ENCODE assay signal across 2 cellular contexts in the genomic region with DNA sequence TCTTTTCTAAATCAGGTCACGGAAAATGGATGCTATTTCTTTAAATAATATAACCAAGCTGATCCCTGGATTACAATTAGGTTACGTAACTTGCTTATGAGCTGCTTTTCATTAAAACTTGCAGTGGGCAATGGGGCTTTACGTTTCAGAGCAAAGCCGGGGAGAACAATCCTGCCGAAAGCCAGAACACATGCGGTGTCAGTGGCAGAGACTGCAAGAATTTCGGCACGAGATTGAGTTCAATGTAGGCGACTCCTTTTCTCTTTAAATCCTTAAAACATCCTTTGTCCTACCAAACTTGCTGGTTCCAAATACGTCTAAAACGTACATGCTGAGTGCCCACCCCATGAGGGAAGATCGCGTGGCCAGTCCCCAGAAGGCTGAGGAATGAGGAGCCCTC.
TF ChIP-seq lines count a peak whose summit lies in the region.

No MANE protein-coding gene starts in this region.

TF ChIP-seq in GM23338, 12 proteins besides CTCF, POLR2A, EP300 and RAD21:
- no peak for TF ChIP-seq STAT1 (IDR thresholded peaks at IDR 0.05; ENCODE audit: unreplicated experiment)
- no peak for TF ChIP-seq ZNF114 (CRISPR knock-in tag; IDR thresholded peaks at IDR 0.05)
- no peak for TF ChIP-seq JUNB (IDR thresholded peaks at IDR 0.05; ENCODE audit: unreplicated experiment)
- TF ChIP-seq EZH2 (IDR thresholded peaks at IDR 0.05; ENCODE audit: low read depth, unreplicated experiment): no peak
- TF ChIP-seq ETS1 (IDR thresholded peaks at IDR 0.05): no peak

TF ChIP-seq in K562, 482 proteins besides CTCF, POLR2A, EP300 and RAD21:
- TF ChIP-seq, protein P1, sequence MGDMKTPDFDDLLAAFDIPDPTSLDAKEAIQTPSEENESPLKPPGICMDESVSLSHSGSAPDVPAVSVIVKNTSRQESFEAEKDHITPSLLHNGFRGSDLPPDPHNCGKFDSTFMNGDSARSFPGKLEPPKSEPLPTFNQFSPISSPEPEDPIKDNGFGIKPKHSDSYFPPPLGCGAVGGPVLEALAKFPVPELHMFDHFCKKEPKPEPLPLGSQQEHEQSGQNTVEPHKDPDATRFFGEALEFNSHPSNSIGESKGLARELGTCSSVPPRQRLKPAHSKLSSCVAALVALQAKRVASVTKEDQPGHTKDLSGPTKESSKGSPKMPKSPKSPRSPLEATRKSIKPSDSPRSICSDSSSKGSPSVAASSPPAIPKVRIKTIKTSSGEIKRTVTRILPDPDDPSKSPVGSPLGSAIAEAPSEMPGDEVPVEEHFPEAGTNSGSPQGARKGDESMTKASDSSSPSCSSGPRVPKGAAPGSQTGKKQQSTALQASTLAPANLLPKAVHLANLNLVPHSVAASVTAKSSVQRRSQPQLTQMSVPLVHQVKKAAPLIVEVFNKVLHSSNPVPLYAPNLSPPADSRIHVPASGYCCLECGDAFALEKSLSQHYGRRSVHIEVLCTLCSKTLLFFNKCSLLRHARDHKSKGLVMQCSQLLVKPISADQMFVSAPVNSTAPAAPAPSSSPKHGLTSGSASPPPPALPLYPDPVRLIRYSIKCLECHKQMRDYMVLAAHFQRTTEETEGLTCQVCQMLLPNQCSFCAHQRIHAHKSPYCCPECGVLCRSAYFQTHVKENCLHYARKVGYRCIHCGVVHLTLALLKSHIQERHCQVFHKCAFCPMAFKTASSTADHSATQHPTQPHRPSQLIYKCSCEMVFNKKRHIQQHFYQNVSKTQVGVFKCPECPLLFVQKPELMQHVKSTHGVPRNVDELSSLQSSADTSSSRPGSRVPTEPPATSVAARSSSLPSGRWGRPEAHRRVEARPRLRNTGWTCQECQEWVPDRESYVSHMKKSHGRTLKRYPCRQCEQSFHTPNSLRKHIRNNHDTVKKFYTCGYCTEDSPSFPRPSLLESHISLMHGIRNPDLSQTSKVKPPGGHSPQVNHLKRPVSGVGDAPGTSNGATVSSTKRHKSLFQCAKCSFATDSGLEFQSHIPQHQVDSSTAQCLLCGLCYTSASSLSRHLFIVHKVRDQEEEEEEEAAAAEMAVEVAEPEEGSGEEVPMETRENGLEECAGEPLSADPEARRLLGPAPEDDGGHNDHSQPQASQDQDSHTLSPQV (IDR thresholded peaks at IDR 0.05): no peak
- no peak for TF ChIP-seq ETV1 (tag; conservative IDR thresholded peaks at IDR 0.05; ENCODE audit: low read depth)
- TF ChIP-seq BCOR (IDR thresholded peaks at IDR 0.05): no peak
- no peak for TF ChIP-seq TSC22D4 (tag; IDR thresholded peaks at IDR 0.05)
- TF ChIP-seq ZNF511 (CRISPR knock-in tag; IDR thresholded peaks at IDR 0.05): no peak
- no peak for TF ChIP-seq ZNF354B (CRISPR knock-in tag; IDR thresholded peaks at IDR 0.05)
- no peak for TF ChIP-seq ZNF347 (CRISPR knock-in tag; IDR thresholded peaks at IDR 0.05; ENCODE audit: low read depth)
- no peak for TF ChIP-seq SMAD2 (IDR thresholded peaks at IDR 0.05; ENCODE audit: low read depth, low read length)
- TF ChIP-seq, protein P2, sequence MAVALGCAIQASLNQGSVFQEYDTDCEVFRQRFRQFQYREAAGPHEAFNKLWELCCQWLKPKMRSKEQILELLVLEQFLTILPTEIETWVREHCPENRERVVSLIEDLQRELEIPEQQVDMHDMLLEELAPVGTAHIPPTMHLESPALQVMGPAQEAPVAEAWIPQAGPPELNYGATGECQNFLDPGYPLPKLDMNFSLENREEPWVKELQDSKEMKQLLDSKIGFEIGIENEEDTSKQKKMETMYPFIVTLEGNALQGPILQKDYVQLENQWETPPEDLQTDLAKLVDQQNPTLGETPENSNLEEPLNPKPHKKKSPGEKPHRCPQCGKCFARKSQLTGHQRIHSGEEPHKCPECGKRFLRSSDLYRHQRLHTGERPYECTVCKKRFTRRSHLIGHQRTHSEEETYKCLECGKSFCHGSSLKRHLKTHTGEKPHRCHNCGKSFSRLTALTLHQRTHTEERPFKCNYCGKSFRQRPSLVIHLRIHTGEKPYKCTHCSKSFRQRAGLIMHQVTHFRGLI (CRISPR knock-in tag; IDR thresholded peaks at IDR 0.05): no peak
